In the genomic region with DNA sequence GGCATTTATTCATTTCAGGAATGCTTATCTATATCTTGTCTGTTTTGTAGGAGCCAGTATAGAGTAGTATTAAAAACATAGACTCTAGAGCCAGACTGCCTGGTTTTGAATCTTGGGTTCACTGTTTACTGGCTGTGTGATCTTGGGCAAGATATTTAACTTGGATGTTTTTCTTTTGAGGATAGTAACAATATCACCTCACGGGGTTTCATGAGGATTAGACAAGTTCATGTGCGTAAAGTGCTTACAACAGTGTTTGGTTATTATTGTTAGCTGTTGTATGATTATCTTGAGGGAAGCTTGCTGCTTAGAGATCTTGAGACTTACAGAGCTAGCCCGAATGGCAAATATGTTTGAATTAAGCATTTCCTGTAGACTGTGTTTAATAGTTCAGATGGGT, we compare ENCODE assay signal across 19 cellular contexts. TPM values are rescaled to one million over a fixed set of nuclear protein-coding genes. Genes with fewer than 3 reads are reported as not detected.
DNase-seq lines count a peak whose midpoint lies in the region; ATAC-seq, FAIRE-seq and TF ChIP-seq lines count a peak whose summit lies in the region.
"Had no signal": no experiment of that assay in that cellular context is flagged by ENCODE, and none has a peak within 500 bp of the region (broad histone marks: within the 10 kb centered on the region; RNA-seq: fewer than 3 reads in every experiment).

No MANE protein-coding gene starts in this region.

- TF ChIP-seq CTCF in CD4-positive, alpha-beta T cell (IDR thresholded peaks at IDR 0.05), result no peak

- POLR2A ChIA-PET in CD4-positive, alpha-beta T cell (lab: Charles Lee), result interaction anchor here (1.2 kb wide), 2 partner anchors 9 to 49 kb away, joined by 3 read pairs; no protein-coding TSS in a partner anchor
- POLR2A ChIA-PET in naive thymus-derived CD4-positive, alpha-beta T cell (lab: Charles Lee), result interaction anchor here (0.6 to 2.5 kb wide), 4 partner anchors 10 to 1428 kb away, joined by 3 to 5 read pairs (median 3); no protein-coding TSS in a partner anchor

- no peak overlapping the region for H3K4me3 ChIP-seq in naive thymus-derived CD4-positive, alpha-beta T cell (ENCODE audit: low read length)
- H3K4me3 ChIP-seq: ascending aorta, ovary, tibial artery had no signal

- no peak overlapping the region for H3K27ac ChIP-seq in CD4-positive, alpha-beta T cell (ENCODE audit: low read depth, low read length)
- H3K27ac ChIP-seq in naive thymus-derived CD4-positive, alpha-beta T cell (ENCODE audit: low read depth, low read length), result peak overlapping the region; percentile 42
- H3K27ac ChIP-seq: ascending aorta, ovary, tibial artery had no signal

- peaks cover 0 to 24% (median 0%) of the 10 kb centered on the region in 3 experiments for H3K36me3 ChIP-seq in naive thymus-derived CD4-positive, alpha-beta T cell (ENCODE audit: control insufficient read depth in 2 of 3, insufficient read depth in 3 of 3, low read length in 3 of 3)
- H3K36me3 ChIP-seq: ovary had no signal

- FAIRE-seq in GM19239 (lab: Jason Lieb, UNC), result peak; percentile 14
- FAIRE-seq: TTC549 had no signal

- DNase-seq in CD4-positive, alpha-beta T cell, result no peak
- DNase-seq in GM19239 (ENCODE audit: insufficient read length, low spot score), result no peak
- DNase-seq in naive thymus-derived CD4-positive, alpha-beta T cell, result no peak
- no peak for DNase-seq in NCI-H1436 (lab: John Stamatoyannopoulos, UW)
- no peak for DNase-seq in SKM-1 (lab: John Stamatoyannopoulos, UW; ENCODE audit: unreplicated experiment)
- DNase-seq: Caco-2; head of caudate nucleus; MM.1S; NCI-H1694; ovary; stimulated activated naive CD4-positive, alpha-beta T cell; tibial artery had no signal

- no peaks in the 10 kb centered on the region for H3K9me3 Mint-ChIP-seq in CD4-positive, alpha-beta T cell
- no peaks in the 10 kb centered on the region for H3K9me3 Mint-ChIP-seq in activated naive CD8-positive, alpha-beta T cell (ENCODE audit: low read depth)
- no peaks in the 10 kb centered on the region for H3K9me3 Mint-ChIP-seq in naive thymus-derived CD4-positive, alpha-beta T cell

- no peaks in the 10 kb centered on the region for H3K9me3 ChIP-seq in CD4-positive, alpha-beta T cell (ENCODE audit: control insufficient read depth, low read length)
- H3K9me3 ChIP-seq in naive thymus-derived CD4-positive, alpha-beta T cell (ENCODE audit: control insufficient read depth in 2 of 3, low read length in 3 of 3), result no peaks in the 10 kb centered on the region
- H3K9me3 ChIP-seq: ascending aorta, Caco-2, ovary, tibial artery had no signal

- CTCF ChIA-PET in CD4-positive, alpha-beta T cell (lab: Charles Lee), result interaction anchor here (0.8 to 1.1 kb wide), 2 partner anchors 11 to 78 kb away, joined by 3 read pairs; no protein-coding TSS in a partner anchor
- CTCF ChIA-PET in naive thymus-derived CD4-positive, alpha-beta T cell (lab: Charles Lee), result interaction anchor here (1.0 kb wide), 1 partner anchor 9 kb away, joined by 4 read pairs; no protein-coding TSS in a partner anchor

- H3K27me3 ChIP-seq in CD4-positive, alpha-beta T cell (ENCODE audit: control insufficient read depth, insufficient read depth, low read length), result no peaks in the 10 kb centered on the region
- no peaks in the 10 kb centered on the region for H3K27me3 ChIP-seq in naive thymus-derived CD4-positive, alpha-beta T cell (ENCODE audit: control insufficient read depth in 2 of 2, insufficient read depth in 2 of 2, low read length in 2 of 2)
- H3K27me3 ChIP-seq: ascending aorta, ovary, tibial artery had no signal

- no peak overlapping the region for H3K4me3 Mint-ChIP-seq in CD4-positive, alpha-beta T cell
- H3K4me3 Mint-ChIP-seq in activated naive CD8-positive, alpha-beta T cell, result no peak overlapping the region
- peak overlapping the region in 7 of 10 donors; percentile 5 to 75 (median 23) for H3K4me3 Mint-ChIP-seq in naive thymus-derived CD4-positive, alpha-beta T cell

- ATAC-seq in CD4-positive, alpha-beta T cell (ENCODE audit: poor library complexity), result no peak
- ATAC-seq in naive thymus-derived CD4-positive, alpha-beta T cell, result no peak
- ATAC-seq in HG03135 (IDR thresholded peaks at IDR 0.05; ENCODE audit: unreplicated experiment), result no peak
- ATAC-seq: Panc1, sciatic nerve had no signal

- peaks cover 88% of the 10 kb centered on the region for H3K4me1 Mint-ChIP-seq in CD4-positive, alpha-beta T cell (ENCODE audit: low read depth)
- peaks cover 80% of the 10 kb centered on the region for H3K4me1 Mint-ChIP-seq in activated naive CD8-positive, alpha-beta T cell (ENCODE audit: low read depth)
- peaks cover 53 to 97% (median 83%) of the 10 kb centered on the region in 7 donors for H3K4me1 Mint-ChIP-seq in naive thymus-derived CD4-positive, alpha-beta T cell

- peaks cover 28 to 52% of the 10 kb centered on the region in 2 donors for H3K4me1 ChIP-seq in naive thymus-derived CD4-positive, alpha-beta T cell (ENCODE audit: control insufficient read depth in 2 of 2, insufficient read depth in 2 of 2, low read length in 2 of 2)
- H3K4me1 ChIP-seq: Caco-2 had no signal

- intact Hi-C loops in CD4-positive, alpha-beta T cell (cut with DNase I, micrococcal nuclease), result loop anchor here in 1 of 2 experiments (5.0 to 10.0 kb wide), 2 partner anchors 45 to 312 kb away; no protein-coding TSS in a partner anchor
- intact Hi-C loops in naive thymus-derived CD4-positive, alpha-beta T cell (cut with micrococcal nuclease), result no loop called here

- H3K27me3 Mint-ChIP-seq in CD4-positive, alpha-beta T cell, result no peaks in the 10 kb centered on the region
- no peaks in the 10 kb centered on the region for H3K27me3 Mint-ChIP-seq in activated naive CD8-positive, alpha-beta T cell
- H3K27me3 Mint-ChIP-seq in naive thymus-derived CD4-positive, alpha-beta T cell, result no peaks in the 10 kb centered on the region

- H3K36me3 Mint-ChIP-seq in CD4-positive, alpha-beta T cell (ENCODE audit: low read depth), result peaks cover 67% of the 10 kb centered on the region
- H3K36me3 Mint-ChIP-seq in activated naive CD8-positive, alpha-beta T cell, result peaks cover 16% of the 10 kb centered on the region
- H3K36me3 Mint-ChIP-seq in naive thymus-derived CD4-positive, alpha-beta T cell, result peaks cover 0 to 34% (median 10%) of the 10 kb centered on the region in 5 donors

- peak overlapping the region; percentile 77 for H3K27ac Mint-ChIP-seq in CD4-positive, alpha-beta T cell
- peak overlapping the region; percentile 97 for H3K27ac Mint-ChIP-seq in activated naive CD8-positive, alpha-beta T cell
- peak overlapping the region; percentile 21 to 94 (median 85) for H3K27ac Mint-ChIP-seq in naive thymus-derived CD4-positive, alpha-beta T cell

RNA-seq across cellular contexts. Expression of a gene that starts 40.2 kb away (rescaled TPM):
- total RNA-seq in CD4-positive, alpha-beta T cell, result not detected
- not detected for total RNA-seq in naive thymus-derived CD4-positive, alpha-beta T cell
- polyA plus RNA-seq in naive thymus-derived CD4-positive, alpha-beta T cell, result under 1 TPM in 1 of 2 donors, not detected in 1; 0.05 TPM
- total RNA-seq: ascending aorta had no signal
- polyA plus RNA-seq: fibroblast of lung had no signal

RNA-seq across cellular contexts. Expression of a gene that starts 50.2 kb away (rescaled TPM):
- 100 to 1,000 TPM; 375 to 379 TPM for total RNA-seq in CD4-positive, alpha-beta T cell
- total RNA-seq in naive thymus-derived CD4-positive, alpha-beta T cell, result 100 to 1,000 TPM; 186 to 385 (median 305) TPM
- 100 to 1,000 TPM; 186 to 427 TPM for polyA plus RNA-seq in naive thymus-derived CD4-positive, alpha-beta T cell

Comparison
In these comparisons a context has a peak if more than half of its experiments do, and no peak if none do; other contexts are left out.
1. H3K4me3 Mint-ChIP-seq: peak in naive thymus-derived CD4-positive, alpha-beta T cell (7 of 10); none in CD4-positive, alpha-beta T cell (single experiment) and activated naive CD8-positive, alpha-beta T cell (single experiment).
2. Peak in every context shown above with its lines, with median percentiles within 50 percentile points of each other: H3K27ac Mint-ChIP-seq.